ENCODE assay signal across 8 cellular contexts in the genomic region with DNA sequence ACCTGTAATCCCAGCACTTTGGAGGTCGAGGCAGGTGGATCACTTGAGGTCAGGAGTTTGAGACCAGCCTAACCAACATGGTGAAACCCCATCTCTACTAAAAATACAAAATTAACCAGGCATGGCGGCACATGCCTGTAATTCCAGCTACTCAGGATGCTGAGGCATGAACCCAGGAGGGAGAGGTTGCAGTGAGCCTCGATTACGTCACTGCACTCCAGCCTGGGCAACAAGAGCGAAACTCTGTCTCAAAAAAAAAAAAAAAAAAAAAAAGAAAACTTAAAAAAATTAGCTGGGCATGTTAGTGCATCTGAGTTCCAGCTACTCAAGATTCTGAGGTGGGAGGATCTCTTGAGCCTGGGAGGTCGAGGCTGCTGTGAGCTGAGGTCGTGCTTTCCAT.
DNase-seq lines count a peak whose midpoint lies in the region; ATAC-seq, FAIRE-seq and TF ChIP-seq lines count a peak whose summit lies in the region.
"Not testable (repeated sequence)": the region's sequence is repeated elsewhere in the genome, so short reads cannot be mapped to it uniquely, and the experiment has no call there.

No MANE protein-coding gene starts in this region.

- not testable (repeated sequence) for H4K20me1 ChIP-seq in Karpas-422 (ENCODE audit: insufficient read depth, low read depth, low read length); HepG2 (ENCODE audit: insufficient read depth, low read length)

- not testable (repeated sequence) for H2BK15ac ChIP-seq in neuronal stem cell (ENCODE audit: low read length)

- ATAC-seq in HepG2 = not testable (repeated sequence)

- POLR2A ChIA-PET in HEK293T (lab: Yijun Ruan, JAX); HepG2 (lab: Yijun Ruan, JAX): not testable (repeated sequence)

- H2BK5ac ChIP-seq in neuronal stem cell (ENCODE audit: low read length) = not testable (repeated sequence)

- not testable (repeated sequence) for H3K9me3 ChIP-seq in Karpas-422 (ENCODE audit: low read length); HepG2 (ENCODE audit: low read length); neuronal stem cell (replicated peaks in 1 of 2; ENCODE audit: control insufficient read depth in 2 of 2, insufficient read depth in 1 of 2, low read depth in 1 of 2, low read length in 2 of 2); sigmoid colon

- H3K79me1 ChIP-seq in neuronal stem cell (ENCODE audit: low read depth, low read length) = not testable (repeated sequence)

- not testable (repeated sequence) for TF ChIP-seq CTCF in HepG2 (CRISPR knock-in tag; IDR thresholded peaks at IDR 0.05); sigmoid colon (IDR thresholded peaks at IDR 0.05)

- TF ChIP-seq EP300 in HepG2 (IDR thresholded peaks at IDR 0.05; ENCODE audit: low read depth in 2 of 2, low read length in 2 of 2); HepG2 (CRISPR knock-in tag; IDR thresholded peaks at IDR 0.05; ENCODE audit: borderline replicate concordance); sigmoid colon (IDR thresholded peaks at IDR 0.05): not testable (repeated sequence)

- not testable (repeated sequence) for H3K23ac ChIP-seq in neuronal stem cell (ENCODE audit: low read depth, low read length, poor library complexity)

- under 1% methylated on average over 7 of the region's 7 CpGs for WGBS in HepG2 (ENCODE audit: low lambda C conversion rate)
- no CpG with 5 or more reads among the region's 7 CpGs for WGBS in neuronal stem cell (ENCODE audit: extremely low coverage in 2 of 2, insufficient read length in 2 of 2, insufficient replicate concordance in 1 of 2), 2 donors
- WGBS in sigmoid colon, 2 donors = 61 to 75% methylated on average over 7 of the region's 7 CpGs

- TF ChIP-seq POLR2A in HepG2 (IDR thresholded peaks at IDR 0.05; ENCODE audit: insufficient read depth in 1 of 2, low read depth in 2 of 2, low read length in 2 of 2); sigmoid colon (IDR thresholded peaks at IDR 0.05): not testable (repeated sequence)

- not testable (repeated sequence) for H2AFZ ChIP-seq in Karpas-422 (ENCODE audit: low read length); HepG2 (ENCODE audit: low read length); neuronal stem cell (ENCODE audit: low read length)

- not testable (repeated sequence) for H3K4me1 ChIP-seq in Karpas-422 (ENCODE audit: low read length); HepG2 (ENCODE audit: insufficient read depth, low read length); neuronal stem cell (ENCODE audit: control insufficient read depth in 2 of 2, insufficient read depth in 1 of 2, low read depth in 1 of 2, low read length in 2 of 2); sigmoid colon

- H3K4me2 ChIP-seq in Karpas-422 (ENCODE audit: low read depth, low read length, poor library complexity, severe bottlenecking); HepG2 (ENCODE audit: low read depth, low read length); neuronal stem cell (ENCODE audit: insufficient read depth, low read length, poor library complexity, severe bottlenecking): not testable (repeated sequence)

- H3K27ac ChIP-seq in Karpas-422 (ENCODE audit: low read length); HepG2 (ENCODE audit: extremely low read length, insufficient read depth, low read length); neuronal stem cell (replicated peaks; ENCODE audit: low read length); sigmoid colon: not testable (repeated sequence)

- CTCF ChIA-PET in HEK293T (lab: Yijun Ruan, JAX) = interaction anchor here (0.7 to 1.8 kb wide), 2 partner anchors 15 to 35 kb away, joined by 3 to 5 read pairs; no protein-coding TSS in a partner anchor
- CTCF ChIA-PET in HepG2 (lab: Yijun Ruan, JAX; ENCODE audit: low intra/inter-chr PET ratio, low total read pairs) = not testable (repeated sequence)

- intact Hi-C loops in HepG2 (cut with micrococcal nuclease; ENCODE audit: unreplicated experiment); sigmoid colon (cut with DNase I): not testable (repeated sequence)

- not testable (repeated sequence) for BruUV-seq in HepG2 (replicated peaks; lab: Mats Ljungman, UMichigan)

- H3K4ac ChIP-seq in neuronal stem cell (ENCODE audit: low read length) = not testable (repeated sequence)

- H2BK120ac ChIP-seq in neuronal stem cell (ENCODE audit: low read depth, low read length) = not testable (repeated sequence)

- H3K14ac ChIP-seq in neuronal stem cell (ENCODE audit: low read length) = not testable (repeated sequence)

- H3K9ac ChIP-seq in Karpas-422 (ENCODE audit: low read length); HepG2 (ENCODE audit: insufficient read depth, low read depth, low read length); neuronal stem cell (ENCODE audit: low read depth, low read length, poor library complexity): not testable (repeated sequence)

- H2BK12ac ChIP-seq in neuronal stem cell (ENCODE audit: low read length) = not testable (repeated sequence)

- H3K4me3 ChIP-seq in Karpas-422 (ENCODE audit: low read length); HepG2 (replicated peaks in 1 of 3; ENCODE audit: insufficient read depth in 1 of 3, low read depth in 2 of 3, low read length in 3 of 3); neuronal stem cell (ENCODE audit: low read length in 2 of 2); sigmoid colon: not testable (repeated sequence)

- not testable (repeated sequence) for H2AK5ac ChIP-seq in neuronal stem cell (ENCODE audit: low read depth, low read length)

- not testable (repeated sequence) for TF ChIP-seq RAD21 in HepG2 (CRISPR knock-in tag; IDR thresholded peaks at IDR 0.05)

- not testable (repeated sequence) for H4K91ac ChIP-seq in neuronal stem cell (ENCODE audit: low read depth, low read length, poor library complexity)

- H3K27me3 ChIP-seq in Karpas-422 (ENCODE audit: low read length); neuronal stem cell (ENCODE audit: control insufficient read depth in 3 of 3, insufficient read depth in 3 of 3, low read depth in 1 of 3, low read length in 3 of 3): not testable (repeated sequence)
- H3K27me3 ChIP-seq in HepG2 (ENCODE audit: control insufficient read depth in 1 of 2, insufficient read depth in 2 of 2, low read length in 2 of 2) (peaks cover 0 to 12% of the 10 kb centered on the region in 2 experiments; a peak in 3 of 5 replicates), sigmoid colon (peaks cover 0 to 10% (median 0%) of the 10 kb centered on the region in 3 donors)

- H3K79me2 ChIP-seq in Karpas-422 (ENCODE audit: low read length); HepG2 (ENCODE audit: insufficient read depth, low read length): not testable (repeated sequence)

- H3K36me3 ChIP-seq in Karpas-422 (ENCODE audit: insufficient read depth, low read length); HepG2 (replicated peaks in 1 of 2; ENCODE audit: control insufficient read depth in 1 of 2, insufficient read depth in 2 of 2, low read length in 2 of 2); neuronal stem cell (replicated peaks in 1 of 2; ENCODE audit: control insufficient read depth in 2 of 2, insufficient read depth in 2 of 2, low read length in 2 of 2); sigmoid colon: not testable (repeated sequence)

- in situ Hi-C loops in HepG2 (cut with HindIII; ENCODE audit: extremely low pct_ligation_motif_present, low pct_unique_long_range_greater_than_20kb) = not testable (repeated sequence)

- not testable (repeated sequence) for H4K8ac ChIP-seq in neuronal stem cell (ENCODE audit: low read depth, low read length)

- peak overlapping the region; percentile 64 for H3K18ac ChIP-seq in neuronal stem cell (ENCODE audit: low read length)

- not testable (repeated sequence) for H3K9me2 ChIP-seq in Karpas-422 (replicated peaks; ENCODE audit: insufficient read depth, low read length)

- DNase-seq in HEK293T (ENCODE audit: extremely low spot score); HepG2 (ENCODE audit: low spot score); neuronal stem cell (ENCODE audit: low spot score): not testable (repeated sequence)
- peak; percentile 16 for DNase-seq in Karpas-422
- peak; percentile 14 for DNase-seq in activated effector memory CD4-positive, alpha-beta T cell treated with anti-CD3 and anti-CD28 coated beads, Interleukin-2, amount 50 U/mL, for 16 hours
- DNase-seq in left kidney (ENCODE audit: low read depth, low spot score) = peak; percentile 58
- peak; percentile 1 for DNase-seq in mesenteric fat pad (ENCODE audit: low spot score)
- peak; percentile 1 for DNase-seq in sigmoid colon

- FAIRE-seq in HepG2 (lab: Jason Lieb, UNC) = not testable (repeated sequence)

TF ChIP-seq in HEK293T, 16 proteins besides CTCF, POLR2A, EP300 and RAD21:
- TF ChIP-seq ZNF384 (IDR thresholded peaks at IDR 0.05) = 0 out of 2 replicates have a peak, but pooled peaks have one; percentile 11

TF ChIP-seq in HepG2, 621 proteins besides CTCF, POLR2A, EP300 and RAD21:
- TF ChIP-seq CREB1 (IDR thresholded peaks at IDR 0.05) (peak; percentile 43; the same call in 1 of the 2 replicates), ATF7 (IDR thresholded peaks at IDR 0.05) (peak; percentile 75)
- not testable (repeated sequence) for TF ChIP-seq CREB1, ATF7 (CRISPR knock-in tag; IDR thresholded peaks at IDR 0.05)
